In genomic region chr1:153272186-153272585, GRCh38 we compare ENCODE assay signal across 21 cellular contexts. TPM values are rescaled to one million over a fixed set of nuclear protein-coding genes. Genes with fewer than 3 reads are reported as not detected.
DNase-seq lines count a peak whose midpoint lies in the region; ATAC-seq and TF ChIP-seq lines count a peak whose summit lies in the region.
"Had no signal": no experiment of that assay in that cellular context is flagged by ENCODE, and none has a peak within 500 bp of the region (broad histone marks: within the 10 kb centered on the region; RNA-seq: fewer than 3 reads in every experiment).

No MANE protein-coding gene starts in this region.

- no peaks in the 10 kb centered on the region for H3K36me3 Mint-ChIP-seq in stimulated activated effector memory CD8-positive, alpha-beta T cell treated with anti-CD3 and anti-CD28 coated beads, Interleukin-12 subunit alpha, Interleukin-12 subunit beta, amount 100 ng/mL, for 72 hours
- H3K36me3 Mint-ChIP-seq: CD4-positive, CD25-positive, alpha-beta regulatory T cell; CD8-positive, alpha-beta T cell had no signal

- H3K36me3 ChIP-seq in WERI-Rb-1: no peaks in the 10 kb centered on the region
- H3K36me3 ChIP-seq: BLaER1 had no signal

- DNase-seq in WERI-Rb-1: no peak
- DNase-seq in stimulated activated effector memory CD8-positive, alpha-beta T cell treated with anti-CD3 and anti-CD28 coated beads, Interleukin-12 subunit alpha, Interleukin-12 subunit beta, amount 100 ng/mL, for 72 hours (ENCODE audit: low spot score in 2 of 2): no peak
- no peak for DNase-seq in HuH-7 (ENCODE audit: low spot score)
- DNase-seq: Caco-2; CD4-positive, CD25-positive, alpha-beta regulatory T cell; CD8-positive, alpha-beta T cell; DMS 273 treated with DMSO at 0.1 percent for 48 hours; DMS79; EL; GDM1; GOT3; H7; HCEC 1CT had no signal

- peak; percentile 25 for ATAC-seq in esophagus mucosa
- ATAC-seq in stimulated activated effector memory CD8-positive, alpha-beta T cell treated with anti-CD3 and anti-CD28 coated beads, Interleukin-12 subunit alpha, Interleukin-12 subunit beta, amount 100 ng/mL, for 72 hours: peak; percentile 16
- no peak for ATAC-seq in GM21576 (IDR thresholded peaks at IDR 0.05; ENCODE audit: unreplicated experiment)
- no peak for ATAC-seq in GM18519 (IDR thresholded peaks at IDR 0.05; ENCODE audit: low FRiP score, unreplicated experiment)
- ATAC-seq: CD8-positive, alpha-beta T cell; GM12878 had no signal

- no peak overlapping the region for H3K27ac Mint-ChIP-seq in stimulated activated effector memory CD8-positive, alpha-beta T cell treated with anti-CD3 and anti-CD28 coated beads, Interleukin-12 subunit alpha, Interleukin-12 subunit beta, amount 100 ng/mL, for 72 hours
- H3K27ac Mint-ChIP-seq: B cell; CD4-positive, CD25-positive, alpha-beta regulatory T cell; CD8-positive, alpha-beta T cell had no signal

- no peak overlapping the region for H3K4me3 Mint-ChIP-seq in stimulated activated effector memory CD8-positive, alpha-beta T cell treated with anti-CD3 and anti-CD28 coated beads, Interleukin-12 subunit alpha, Interleukin-12 subunit beta, amount 100 ng/mL, for 72 hours
- H3K4me3 Mint-ChIP-seq: B cell; CD4-positive, CD25-positive, alpha-beta regulatory T cell; CD8-positive, alpha-beta T cell had no signal

- no peaks in the 10 kb centered on the region for H3K9me3 ChIP-seq in WERI-Rb-1 (ENCODE audit: severe bottlenecking)
- H3K9me3 ChIP-seq: BLaER1, Caco-2 had no signal

- peak overlapping the region; percentile 69 for H3K27ac ChIP-seq in WERI-Rb-1
- H3K27ac ChIP-seq: BLaER1, C4-2B had no signal

- no peaks in the 10 kb centered on the region for H3K4me1 Mint-ChIP-seq in stimulated activated effector memory CD8-positive, alpha-beta T cell treated with anti-CD3 and anti-CD28 coated beads, Interleukin-12 subunit alpha, Interleukin-12 subunit beta, amount 100 ng/mL, for 72 hours
- H3K4me1 Mint-ChIP-seq: B cell had no signal

- H3K9me3 Mint-ChIP-seq in stimulated activated effector memory CD8-positive, alpha-beta T cell treated with anti-CD3 and anti-CD28 coated beads, Interleukin-12 subunit alpha, Interleukin-12 subunit beta, amount 100 ng/mL, for 72 hours: no peaks in the 10 kb centered on the region
- H3K9me3 Mint-ChIP-seq: CD8-positive, alpha-beta T cell had no signal

- H3K27me3 ChIP-seq in WERI-Rb-1 (ENCODE audit: insufficient read depth, low read depth, severe bottlenecking): no peaks in the 10 kb centered on the region
- H3K27me3 ChIP-seq: BLaER1 had no signal

- no peak overlapping the region for H3K4me3 ChIP-seq in WERI-Rb-1 (ENCODE audit: low read depth, low read length)
- H3K4me3 ChIP-seq: BLaER1, GM12878 had no signal

- TF ChIP-seq CTCF in WERI-Rb-1 (IDR thresholded peaks at IDR 0.05; ENCODE audit: low read depth, low read length): 0 out of 2 replicates have a peak, but pooled peaks have one; percentile 1

RNA-seq across cellular contexts. Expression of gene LORICRIN, which starts 12.7 kb away (rescaled TPM):
- not detected for total RNA-seq in esophagus mucosa
- total RNA-seq: A172; Caco-2; CD4-positive, CD25-positive, alpha-beta regulatory T cell; CD8-positive, alpha-beta T cell; H7 had no signal

RNA-seq across cellular contexts. Expression of gene PGLYRP3, which starts 40.6 kb away (rescaled TPM):
- total RNA-seq in esophagus mucosa: 31.3 TPM
- total RNA-seq: A172; B cell; Caco-2; CD4-positive, CD25-positive, alpha-beta regulatory T cell; CD8-positive, alpha-beta T cell; GM12878; H7 had no signal

RNA-seq across cellular contexts. Expression of gene PRR9, which starts 54.8 kb away (rescaled TPM):
- not detected for total RNA-seq in esophagus mucosa
- total RNA-seq: A172; B cell; Caco-2; CD4-positive, CD25-positive, alpha-beta regulatory T cell; CD8-positive, alpha-beta T cell; GM12878; H7 had no signal

Comparison
In these comparisons a context has a peak if more than half of its experiments do, and no peak if none do; other contexts are left out.
1. ATAC-seq: peak in esophagus mucosa (single experiment) and stimulated activated effector memory CD8-positive, alpha-beta T cell treated with anti-CD3 and anti-CD28 coated beads, Interleukin-12 subunit alpha, Interleukin-12 subunit beta, amount 100 ng/mL, for 72 hours (single experiment); none in GM21576 (single experiment) and GM18519 (single experiment).